1 cellular context compared by ENCODE assay signal in genomic region chr14:44791730-44792129, GRCh38.
TF ChIP-seq lines count a peak whose summit lies in the region.

No MANE protein-coding gene starts in this region.

TF ChIP-seq in WTC11, 78 proteins besides CTCF, POLR2A, EP300 and RAD21 (continued from another document):
- TF ChIP-seq AFF4 (CRISPR knock-in tag; IDR thresholded peaks at IDR 0.05; ENCODE audit: borderline replicate concordance) (no peak), ZNF671 (CRISPR knock-in tag; IDR thresholded peaks at IDR 0.05) (no peak), ATF6 (CRISPR knock-in tag; IDR thresholded peaks at IDR 0.05) (no peak), E2F5 (CRISPR knock-in tag; IDR thresholded peaks at IDR 0.05) (no peak), E2F4 (CRISPR knock-in tag; IDR thresholded peaks at IDR 0.05; ENCODE audit: borderline replicate concordance, low read depth) (no peak), SMAD4 (CRISPR knock-in tag; IDR thresholded peaks at IDR 0.05) (no peak)
